1 cellular context compared by ENCODE assay signal in genomic region chr9:91395106-91395552, GRCh38.
TF ChIP-seq lines count a peak whose summit lies in the region.

No MANE protein-coding gene starts in this region.

TF ChIP-seq in GM12878, 131 proteins besides CTCF, POLR2A, EP300 and RAD21 (continued from another document):
- TF ChIP-seq ZNF687 (IDR thresholded peaks at IDR 0.05): no peak
